2 cellular contexts compared by ENCODE assay signal in the genomic region with DNA sequence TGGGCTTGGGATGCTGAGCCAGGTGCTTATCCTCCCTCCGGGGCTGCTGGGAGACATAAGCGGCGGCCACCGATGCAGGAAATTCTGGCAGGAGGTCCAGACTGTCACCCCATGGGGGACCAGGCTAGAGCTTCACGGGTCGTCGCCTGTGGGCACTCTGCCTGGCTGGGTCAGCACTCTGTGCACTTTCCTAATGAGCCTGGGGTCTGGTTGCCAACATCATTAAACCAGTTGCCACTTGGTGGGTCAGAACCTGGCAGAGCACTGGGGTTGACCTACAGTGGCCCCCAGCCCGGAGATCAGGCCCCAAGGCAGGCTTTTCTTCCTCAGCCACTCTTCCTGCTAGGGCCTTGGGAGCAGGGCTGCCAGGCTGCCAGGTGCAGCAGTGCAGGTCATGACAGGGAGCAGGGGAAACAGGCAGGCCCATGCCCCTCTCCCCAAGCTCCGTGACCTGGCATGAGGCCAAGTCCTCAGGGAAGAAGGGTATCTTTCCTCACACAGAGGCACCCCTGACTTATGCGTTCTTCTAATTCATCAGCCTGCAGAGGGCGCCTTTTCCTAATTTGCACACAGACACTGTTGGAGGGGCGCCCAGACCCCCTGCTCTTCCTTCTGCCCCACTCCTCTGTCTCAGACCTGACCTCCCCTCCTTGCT.
TF ChIP-seq lines count a peak whose summit lies in the region.

No MANE protein-coding gene starts in this region.

TF ChIP-seq in K562, 482 proteins besides CTCF, POLR2A, EP300 and RAD21 (continued from another document):
- TF ChIP-seq, protein P1, sequence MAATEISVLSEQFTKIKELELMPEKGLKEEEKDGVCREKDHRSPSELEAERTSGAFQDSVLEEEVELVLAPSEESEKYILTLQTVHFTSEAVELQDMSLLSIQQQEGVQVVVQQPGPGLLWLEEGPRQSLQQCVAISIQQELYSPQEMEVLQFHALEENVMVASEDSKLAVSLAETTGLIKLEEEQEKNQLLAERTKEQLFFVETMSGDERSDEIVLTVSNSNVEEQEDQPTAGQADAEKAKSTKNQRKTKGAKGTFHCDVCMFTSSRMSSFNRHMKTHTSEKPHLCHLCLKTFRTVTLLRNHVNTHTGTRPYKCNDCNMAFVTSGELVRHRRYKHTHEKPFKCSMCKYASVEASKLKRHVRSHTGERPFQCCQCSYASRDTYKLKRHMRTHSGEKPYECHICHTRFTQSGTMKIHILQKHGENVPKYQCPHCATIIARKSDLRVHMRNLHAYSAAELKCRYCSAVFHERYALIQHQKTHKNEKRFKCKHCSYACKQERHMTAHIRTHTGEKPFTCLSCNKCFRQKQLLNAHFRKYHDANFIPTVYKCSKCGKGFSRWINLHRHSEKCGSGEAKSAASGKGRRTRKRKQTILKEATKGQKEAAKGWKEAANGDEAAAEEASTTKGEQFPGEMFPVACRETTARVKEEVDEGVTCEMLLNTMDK (IDR thresholded peaks at IDR 0.05; ENCODE audit: borderline replicate concordance, insufficient read depth, low read depth, low read length, poor library complexity, severe bottlenecking): peak; percentile 62
- TF ChIP-seq ZBTB7A (IDR thresholded peaks at IDR 0.05; ENCODE audit: borderline replicate concordance, control insufficient read depth, low read depth, low read length): peak; percentile 92
- 0 out of 2 replicates have a peak, but pooled peaks have one; percentile 28 for TF ChIP-seq SMARCA4 (IDR thresholded peaks at IDR 0.05)
- no peak for TF ChIP-seq BACH1 (tag; IDR thresholded peaks at IDR 0.05)
- TF ChIP-seq, protein P2, sequence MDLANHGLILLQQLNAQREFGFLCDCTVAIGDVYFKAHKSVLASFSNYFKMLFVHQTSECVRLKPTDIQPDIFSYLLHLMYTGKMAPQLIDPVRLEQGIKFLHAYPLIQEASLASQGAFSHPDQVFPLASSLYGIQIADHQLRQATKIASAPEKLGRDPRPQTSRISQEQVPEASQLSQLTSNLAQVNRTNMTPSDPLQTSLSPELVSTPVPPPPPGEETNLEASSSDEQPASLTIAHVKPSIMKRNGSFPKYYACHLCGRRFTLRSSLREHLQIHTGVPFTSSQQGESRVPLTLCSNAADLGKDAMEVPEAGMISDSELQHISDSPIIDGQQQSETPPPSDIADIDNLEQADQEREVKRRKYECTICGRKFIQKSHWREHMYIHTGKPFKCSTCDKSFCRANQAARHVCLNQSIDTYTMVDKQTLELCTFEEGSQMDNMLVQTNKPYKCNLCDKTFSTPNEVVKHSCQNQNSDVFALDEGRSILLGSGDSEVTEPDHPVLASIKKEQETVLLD (IDR thresholded peaks at IDR 0.05): peak; percentile 55; the same call in 1 of the 2 replicates
- no peak for TF ChIP-seq ETV1 (tag; conservative IDR thresholded peaks at IDR 0.05; ENCODE audit: low read depth)
- no peak for TF ChIP-seq FOXA1 (IDR thresholded peaks at IDR 0.05; ENCODE audit: borderline replicate concordance)
- TF ChIP-seq ZNF586 (CRISPR knock-in tag; conservative IDR thresholded peaks at IDR 0.05): no peak
- TF ChIP-seq ASH1L (IDR thresholded peaks at IDR 0.05; ENCODE audit: borderline replicate concordance, low read depth, partially characterized antibody): no peak
- TF ChIP-seq TFAP4 (CRISPR knock-in tag; IDR thresholded peaks at IDR 0.05; ENCODE audit: borderline replicate concordance): peak; percentile 7; the same call in 1 of the 2 replicates
- peak; percentile 60 for TF ChIP-seq NFIX (CRISPR knock-in tag; IDR thresholded peaks at IDR 0.05; ENCODE audit: low read depth)
- no peak for TF ChIP-seq TFE3 (CRISPR knock-in tag; IDR thresholded peaks at IDR 0.05)
TF ChIP-seq in K562: peak in this region for 8.

TF ChIP-seq in neural cell, 6 proteins besides CTCF, POLR2A, EP300 and RAD21 (continued from another document):
- TF ChIP-seq EZH2 (IDR thresholded peaks at IDR 0.05; ENCODE audit: borderline replicate concordance, insufficient read depth, low read length, poor library complexity, severe bottlenecking): no peak
- no peak for TF ChIP-seq TAF1 (IDR thresholded peaks at IDR 0.05; ENCODE audit: low read depth)
- no peak for TF ChIP-seq POLR2AphosphoS5 (IDR thresholded peaks at IDR 0.05)
